ENCODE assay signal across 1 cellular context in genomic region chr1:35641233-35641866, GRCh38.
A peak's percentile ranks its signal among the peaks of the same experiment; 100 is the strongest.
TF ChIP-seq lines count a peak whose summit lies in the region.

PSMB2 (minus strand) TSS chr1:35641526; CDS start chr1:35641432, 94 bp downstream.

TF ChIP-seq in WTC11, 78 proteins besides CTCF, POLR2A, EP300 and RAD21 (continued from another document):
- TF ChIP-seq, protein P1, sequence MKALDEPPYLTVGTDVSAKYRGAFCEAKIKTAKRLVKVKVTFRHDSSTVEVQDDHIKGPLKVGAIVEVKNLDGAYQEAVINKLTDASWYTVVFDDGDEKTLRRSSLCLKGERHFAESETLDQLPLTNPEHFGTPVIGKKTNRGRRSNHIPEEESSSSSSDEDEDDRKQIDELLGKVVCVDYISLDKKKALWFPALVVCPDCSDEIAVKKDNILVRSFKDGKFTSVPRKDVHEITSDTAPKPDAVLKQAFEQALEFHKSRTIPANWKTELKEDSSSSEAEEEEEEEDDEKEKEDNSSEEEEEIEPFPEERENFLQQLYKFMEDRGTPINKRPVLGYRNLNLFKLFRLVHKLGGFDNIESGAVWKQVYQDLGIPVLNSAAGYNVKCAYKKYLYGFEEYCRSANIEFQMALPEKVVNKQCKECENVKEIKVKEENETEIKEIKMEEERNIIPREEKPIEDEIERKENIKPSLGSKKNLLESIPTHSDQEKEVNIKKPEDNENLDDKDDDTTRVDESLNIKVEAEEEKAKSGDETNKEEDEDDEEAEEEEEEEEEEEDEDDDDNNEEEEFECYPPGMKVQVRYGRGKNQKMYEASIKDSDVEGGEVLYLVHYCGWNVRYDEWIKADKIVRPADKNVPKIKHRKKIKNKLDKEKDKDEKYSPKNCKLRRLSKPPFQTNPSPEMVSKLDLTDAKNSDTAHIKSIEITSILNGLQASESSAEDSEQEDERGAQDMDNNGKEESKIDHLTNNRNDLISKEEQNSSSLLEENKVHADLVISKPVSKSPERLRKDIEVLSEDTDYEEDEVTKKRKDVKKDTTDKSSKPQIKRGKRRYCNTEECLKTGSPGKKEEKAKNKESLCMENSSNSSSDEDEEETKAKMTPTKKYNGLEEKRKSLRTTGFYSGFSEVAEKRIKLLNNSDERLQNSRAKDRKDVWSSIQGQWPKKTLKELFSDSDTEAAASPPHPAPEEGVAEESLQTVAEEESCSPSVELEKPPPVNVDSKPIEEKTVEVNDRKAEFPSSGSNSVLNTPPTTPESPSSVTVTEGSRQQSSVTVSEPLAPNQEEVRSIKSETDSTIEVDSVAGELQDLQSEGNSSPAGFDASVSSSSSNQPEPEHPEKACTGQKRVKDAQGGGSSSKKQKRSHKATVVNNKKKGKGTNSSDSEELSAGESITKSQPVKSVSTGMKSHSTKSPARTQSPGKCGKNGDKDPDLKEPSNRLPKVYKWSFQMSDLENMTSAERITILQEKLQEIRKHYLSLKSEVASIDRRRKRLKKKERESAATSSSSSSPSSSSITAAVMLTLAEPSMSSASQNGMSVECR (CRISPR knock-in tag; IDR thresholded peaks at IDR 0.05; ENCODE audit: borderline replicate concordance), result peak; percentile 96
- TF ChIP-seq CREB1 (CRISPR knock-in tag; IDR thresholded peaks at IDR 0.05) (peak; percentile 78), ZNF121 (CRISPR knock-in tag; IDR thresholded peaks at IDR 0.05) (no peak)
- TF ChIP-seq, protein P2, sequence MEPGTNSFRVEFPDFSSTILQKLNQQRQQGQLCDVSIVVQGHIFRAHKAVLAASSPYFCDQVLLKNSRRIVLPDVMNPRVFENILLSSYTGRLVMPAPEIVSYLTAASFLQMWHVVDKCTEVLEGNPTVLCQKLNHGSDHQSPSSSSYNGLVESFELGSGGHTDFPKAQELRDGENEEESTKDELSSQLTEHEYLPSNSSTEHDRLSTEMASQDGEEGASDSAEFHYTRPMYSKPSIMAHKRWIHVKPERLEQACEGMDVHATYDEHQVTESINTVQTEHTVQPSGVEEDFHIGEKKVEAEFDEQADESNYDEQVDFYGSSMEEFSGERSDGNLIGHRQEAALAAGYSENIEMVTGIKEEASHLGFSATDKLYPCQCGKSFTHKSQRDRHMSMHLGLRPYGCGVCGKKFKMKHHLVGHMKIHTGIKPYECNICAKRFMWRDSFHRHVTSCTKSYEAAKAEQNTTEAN (CRISPR knock-in tag; IDR thresholded peaks at IDR 0.05), result peak; percentile 84; the same call in 1 of the 2 replicates
